Comparison of ENCODE assay signal across 8 cellular contexts in the genomic region with DNA sequence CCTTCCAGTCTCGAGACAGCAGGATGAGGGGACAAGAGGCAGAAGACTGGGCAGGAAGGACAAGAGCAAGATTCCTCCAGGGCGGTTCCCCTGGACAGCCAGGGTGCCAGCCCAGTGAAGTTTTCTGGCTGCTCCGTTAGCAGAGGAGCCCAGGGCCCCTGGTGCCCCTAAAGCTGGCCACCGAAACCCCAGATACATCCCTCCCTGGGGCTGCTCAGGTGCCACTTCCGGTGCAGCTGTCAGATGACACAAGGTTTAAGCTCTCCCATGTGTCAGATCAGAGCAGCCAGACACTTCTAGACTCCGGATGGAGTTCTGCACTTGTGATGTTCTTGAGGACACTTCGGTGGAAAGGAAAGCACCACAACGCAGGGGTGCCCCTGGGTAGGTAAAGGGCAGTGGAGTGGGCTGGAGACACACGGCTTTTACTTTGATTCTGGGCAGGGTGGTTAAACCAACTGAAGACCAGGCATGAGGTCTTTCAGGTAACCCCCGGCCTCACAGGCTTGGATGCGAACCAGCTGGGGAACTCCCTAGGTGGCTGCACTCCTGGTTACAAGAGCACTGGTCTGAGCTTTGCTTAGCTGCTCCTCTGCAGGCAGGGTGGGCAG.
A peak's percentile ranks its signal among the peaks of the same experiment; 100 is the strongest.
DNase-seq lines count a peak whose midpoint lies in the region; ATAC-seq, FAIRE-seq and TF ChIP-seq lines count a peak whose summit lies in the region.

No MANE protein-coding gene starts in this region.

- no peaks in the 10 kb centered on the region for H3K9me3 ChIP-seq in thymus (ENCODE audit: control insufficient read depth)

- H3K4me1 Mint-ChIP-seq in central memory CD8-positive, alpha-beta T cell = peaks cover 28% of the 10 kb centered on the region

- no peaks in the 10 kb centered on the region for H3K27me3 ChIP-seq in thymus (ENCODE audit: control insufficient read depth, insufficient read depth)

- no peaks in the 10 kb centered on the region for H3K27me3 Mint-ChIP-seq in central memory CD8-positive, alpha-beta T cell

- no peak overlapping the region for H3K27ac Mint-ChIP-seq in central memory CD8-positive, alpha-beta T cell (ENCODE audit: low read depth)

- H3K4me3 Mint-ChIP-seq in central memory CD8-positive, alpha-beta T cell = peak overlapping the region; percentile 83

- peak; percentile 80 for ATAC-seq in GM21737 (IDR thresholded peaks at IDR 0.05; ENCODE audit: unreplicated experiment)
- peak; percentile 95 for ATAC-seq in central memory CD8-positive, alpha-beta T cell (replicated peaks; ENCODE audit: extremely low read depth, poor library complexity, severe bottlenecking)

- TF ChIP-seq POLR2A in GM12891 (IDR thresholded peaks at IDR 0.05; ENCODE audit: low read depth, low read length) = no peak

- 24% methylated on average over 11 of the region's 11 CpGs for WGBS in thymus

- peaks cover 37% of the 10 kb centered on the region for H3K36me3 Mint-ChIP-seq in central memory CD8-positive, alpha-beta T cell (ENCODE audit: insufficient read depth)

- H3K27ac ChIP-seq in thymus (ENCODE audit: low read depth) = peak overlapping the region; percentile 72

- H3K36me3 ChIP-seq in thymus (ENCODE audit: control insufficient read depth, insufficient read depth) = peaks cover 13% of the 10 kb centered on the region

- peak; percentile 94 for FAIRE-seq in GM12891 (lab: Jason Lieb, UNC)

- no peak for DNase-seq in GM12891 (ENCODE audit: insufficient read length, low spot score)
- DNase-seq in NCI-H69 (lab: John Stamatoyannopoulos, UW) = peak; percentile 50
- DNase-seq in central memory CD8-positive, alpha-beta T cell (ENCODE audit: low spot score in 2 of 2) = peak; percentile 54 to 75
- no peak for DNase-seq in NCI-H82 treated with DMSO at 0.1 percent for 48 hours (lab: John Stamatoyannopoulos, UW; ENCODE audit: unreplicated experiment)
- DNase-seq in SW 1271 (lab: John Stamatoyannopoulos, UW) = no peak
- DNase-seq in NCI-H82 (lab: John Stamatoyannopoulos, UW) = no peak

- peak overlapping the region; percentile 25 for H3K4me3 ChIP-seq in thymus (ENCODE audit: low read length)

- peaks cover 52% of the 10 kb centered on the region for H3K4me1 ChIP-seq in thymus (ENCODE audit: control insufficient read depth, insufficient read depth, low read length)

- no peaks in the 10 kb centered on the region for H3K9me3 Mint-ChIP-seq in central memory CD8-positive, alpha-beta T cell

TF ChIP-seq in GM12891, 5 proteins besides CTCF, POLR2A, EP300 and RAD21:
- TF ChIP-seq POU2F2 (IDR thresholded peaks at IDR 0.05; ENCODE audit: low read depth, low read length) (peak; percentile 33; the same call in 1 of the 2 replicates), TAF1 (IDR thresholded peaks at IDR 0.05; ENCODE audit: low read depth, low read length) (no peak)

Comparison
In these comparisons a context has a peak if more than half of its experiments do, and no peak if none do; other contexts are left out.
1. DNase-seq: peak in NCI-H69 (single experiment) and central memory CD8-positive, alpha-beta T cell (2 of 2); none in GM12891 (single experiment), NCI-H82 treated with DMSO at 0.1 percent for 48 hours (single experiment), SW 1271 (0 of 2) and NCI-H82 (single experiment).